In genomic region chr6:142946181-142946923, GRCh38 we compare ENCODE assay signal across 8 cellular contexts. TPM values are rescaled to one million over a fixed set of nuclear protein-coding genes. Genes with fewer than 3 reads are reported as not detected.
DNase-seq lines count a peak whose midpoint lies in the region; ATAC-seq and TF ChIP-seq lines count a peak whose summit lies in the region.

No MANE protein-coding gene starts in this region.

- H3K4me2 ChIP-seq in BLaER1 treated with 17β-estradiol and CSF1 and Interleukin-3, amounts not matched to agents 10 nM and 100 nM = peak overlapping the region; percentile 75 to 98 (median 94)

- H3K9me3 ChIP-seq in BLaER1 treated with 17β-estradiol and CSF1 and Interleukin-3, amounts not matched to agents 10 nM and 100 nM (replicated peaks in 1 of 11) = no peaks in the 10 kb centered on the region
- H3K9me3 ChIP-seq in NT2/D1 (ENCODE audit: insufficient read depth, low read length) (no peaks in the 10 kb centered on the region), mucosa of descending colon (no peaks in the 10 kb centered on the region)

- peak overlapping the region; percentile 87 to 100 (median 96) for H3K9ac ChIP-seq in BLaER1 treated with 17β-estradiol and CSF1 and Interleukin-3, amounts not matched to agents 10 nM and 100 nM
- H3K9ac ChIP-seq in NT2/D1 (ENCODE audit: insufficient read length, low read depth) = peak overlapping the region; percentile 83

- H4K20me1 ChIP-seq in BLaER1 treated with 17β-estradiol and CSF1 and Interleukin-3, amounts not matched to agents 10 nM and 100 nM = peaks cover 0 to 21% (median 0%) of the 10 kb centered on the region in 11 experiments; a peak in 4 of 22 replicates

- peak overlapping the region; percentile 86 to 99 (median 96) for H3K27ac ChIP-seq in BLaER1 treated with 17β-estradiol and CSF1 and Interleukin-3, amounts not matched to agents 10 nM and 100 nM
- H3K27ac ChIP-seq in epithelial cell of prostate = peak overlapping the region; percentile 97

- DNase-seq in HS-27A (ENCODE audit: low read depth) (peak; percentile 95), NT2/D1 (ENCODE audit: low read depth, low spot score) (no peak), epithelial cell of prostate (ENCODE audit: low read depth, low spot score) (peak; percentile 97), mucosa of descending colon (peak; percentile 97 to 98 (median 97))
- DNase-seq in activated T-cell treated with anti-CD3 and anti-CD28 coated beads, Interleukin-2, amount 50 U/mL, for 1 hour = peak; percentile 93
- DNase-seq in stimulated activated CD8-positive, alpha-beta memory T cell treated with anti-CD3 and anti-CD28 coated beads, Interleukin-2, amount 100 ng/mL, for 1 hour (ENCODE audit: low read depth in 2 of 2) = peak; percentile 73 to 87

- no peaks in the 10 kb centered on the region for H3K36me3 ChIP-seq in BLaER1 treated with 17β-estradiol and CSF1 and Interleukin-3, amounts not matched to agents 10 nM and 100 nM
- no peaks in the 10 kb centered on the region for H3K36me3 ChIP-seq in NT2/D1 (ENCODE audit: insufficient read depth, insufficient read length, low read length)
- no peaks in the 10 kb centered on the region for H3K36me3 ChIP-seq in mucosa of descending colon (ENCODE audit: low read depth)

- peaks cover 31 to 48% (median 35%) of the 10 kb centered on the region in 10 experiments for H3K4me1 ChIP-seq in BLaER1 treated with 17β-estradiol and CSF1 and Interleukin-3, amounts not matched to agents 10 nM and 100 nM
- H3K4me1 ChIP-seq in NT2/D1 (ENCODE audit: insufficient read depth, insufficient read length) (no peaks in the 10 kb centered on the region), mucosa of descending colon (ENCODE audit: low read depth) (peaks cover 6% of the 10 kb centered on the region)

- H3K4me3 ChIP-seq in BLaER1 treated with 17β-estradiol and CSF1 and Interleukin-3, amounts not matched to agents 10 nM and 100 nM = peak overlapping the region; percentile 82 to 95 (median 92)
- H3K4me3 ChIP-seq in NT2/D1 (ENCODE audit: insufficient read length, low read depth) = peak overlapping the region; percentile 76
- peak overlapping the region; percentile 76 for H3K4me3 ChIP-seq in mucosa of descending colon

- ATAC-seq in GM19395 (IDR thresholded peaks at IDR 0.05; ENCODE audit: unreplicated experiment) (peak; percentile 30), mucosa of descending colon (peak; percentile 83)

- intact Hi-C loops in mucosa of descending colon (cut with DNase I, micrococcal nuclease) = no loop called here

- TF ChIP-seq CTCF in mucosa of descending colon (IDR thresholded peaks at IDR 0.05) = no peak

- no peaks in the 10 kb centered on the region for H3K27me3 ChIP-seq in BLaER1 treated with 17β-estradiol and CSF1 and Interleukin-3, amounts not matched to agents 10 nM and 100 nM
- peaks cover 28% of the 10 kb centered on the region for H3K27me3 ChIP-seq in NT2/D1 (ENCODE audit: insufficient read depth, insufficient read length)

RNA-seq across cellular contexts. Expression of gene HIVEP2, which starts 1.4 kb away (rescaled TPM):
- 10 to 100 TPM in 2 of 3 donors, 1 to 10 TPM in 1; 7.8 to 17.7 (median 11.3) TPM for total RNA-seq in mucosa of descending colon
